9 cellular contexts compared by ENCODE assay signal in the genomic region with DNA sequence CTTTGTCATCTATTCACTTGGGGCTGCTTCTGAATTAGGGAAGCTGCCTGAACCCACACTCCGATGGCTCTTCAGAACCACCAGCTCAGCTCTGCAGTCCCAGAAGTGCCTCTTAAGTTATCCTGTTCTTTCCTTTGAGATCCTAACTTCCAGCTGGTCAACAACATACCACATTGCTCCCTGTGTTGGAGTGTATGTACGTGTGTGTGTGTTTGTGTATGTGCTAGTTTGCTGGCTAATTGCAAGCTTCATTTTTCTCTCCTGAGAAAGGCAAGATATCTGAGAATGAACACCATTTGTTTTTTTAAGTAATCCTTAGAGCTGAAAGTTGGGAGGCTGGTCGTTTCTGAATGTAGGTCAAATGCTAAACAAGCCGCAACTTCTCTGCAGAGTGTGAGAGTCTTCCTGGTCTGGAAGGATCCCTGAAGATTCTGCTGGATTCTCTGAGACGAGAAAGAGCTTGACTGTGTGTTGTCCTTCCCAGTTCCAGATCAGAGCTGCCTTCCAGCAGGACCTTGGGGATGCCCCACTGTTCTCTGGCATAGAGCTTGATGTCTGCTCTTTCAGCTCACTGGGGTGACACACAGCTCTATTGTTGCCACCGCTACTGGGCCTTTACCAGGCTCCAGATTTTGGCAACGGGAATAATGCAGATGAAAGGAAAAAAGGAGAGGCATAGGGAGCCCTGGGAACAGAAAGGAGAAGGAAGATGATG. TPM values are rescaled to one million over a fixed set of nuclear protein-coding genes. Genes with fewer than 3 reads are reported as not detected.
DNase-seq lines count a peak whose midpoint lies in the region; TF ChIP-seq lines count a peak whose summit lies in the region.
"Had no signal": no experiment of that assay in that cellular context is flagged by ENCODE, and none has a peak within 500 bp of the region (broad histone marks: within the 10 kb centered on the region; RNA-seq: fewer than 3 reads in every experiment).

No MANE protein-coding gene starts in this region.

- H4K20me1 ChIP-seq in PC-9 (ENCODE audit: insufficient read depth) = no peaks in the 10 kb centered on the region

- no peaks in the 10 kb centered on the region for H3K9me3 Mint-ChIP-seq in CD4-positive, alpha-beta memory T cell
- no peaks in the 10 kb centered on the region for H3K9me3 Mint-ChIP-seq in progenitor cell of endocrine pancreas (ENCODE audit: low read depth)

- intact Hi-C loops in CD4-positive, alpha-beta memory T cell (cut with micrococcal nuclease) = loop anchor here (5.0 kb wide), 1 partner anchor 65 kb away; no protein-coding TSS in a partner anchor
- intact Hi-C loops in PC-9 (cut with micrococcal nuclease; ENCODE audit: unreplicated experiment) = loop anchor here (2.0 kb wide), 1 partner anchor 16 kb away; no protein-coding TSS in a partner anchor

- H3K4me1 ChIP-seq in CD4-positive, alpha-beta memory T cell (ENCODE audit: insufficient read depth, low read length) = peaks cover 39% of the 10 kb centered on the region
- H3K4me1 ChIP-seq in PC-9 (replicated peaks; ENCODE audit: insufficient read depth) = peaks cover 63% of the 10 kb centered on the region

- BruUV-seq in PC-9 (replicated peaks; lab: Mats Ljungman, UMichigan) = no TSS peak

- H3K9me2 ChIP-seq in PC-9 (ENCODE audit: insufficient read depth) = no peaks in the 10 kb centered on the region

- H3K27me3 Mint-ChIP-seq in CD4-positive, alpha-beta memory T cell = no peaks in the 10 kb centered on the region
- H3K27me3 Mint-ChIP-seq in progenitor cell of endocrine pancreas = peaks cover 27% of the 10 kb centered on the region

- no peak overlapping the region for H3K4me3 ChIP-seq in CD4-positive, alpha-beta memory T cell (ENCODE audit: low read length in 2 of 2)
- H3K4me3 ChIP-seq in PC-9 = peak overlapping the region; percentile 70; the same call in 1 of the 2 replicates

- H3K79me2 ChIP-seq in PC-9 (ENCODE audit: low read depth) = peaks cover 7% of the 10 kb centered on the region; the same call in 1 of the 2 replicates

- H3K27me3 ChIP-seq in CD4-positive, alpha-beta memory T cell (ENCODE audit: insufficient read depth, low read length) = no peaks in the 10 kb centered on the region
- H3K27me3 ChIP-seq in PC-9 (ENCODE audit: insufficient read depth, low read depth) = no peaks in the 10 kb centered on the region

- TF ChIP-seq CTCF in PC-9 (conservative IDR thresholded peaks at IDR 0.05) = no peak
- no peak for TF ChIP-seq CTCF in progenitor cell of endocrine pancreas (IDR thresholded peaks at IDR 0.05; ENCODE audit: unreplicated experiment)

- H3K9me3 ChIP-seq in CD4-positive, alpha-beta memory T cell (ENCODE audit: control insufficient read depth in 1 of 2, low read length in 2 of 2) = no peaks in the 10 kb centered on the region
- H3K9me3 ChIP-seq in PC-9 (ENCODE audit: insufficient read depth, low read depth) = no peaks in the 10 kb centered on the region

- H3K27ac ChIP-seq in CD4-positive, alpha-beta memory T cell (ENCODE audit: low read depth, low read length) = peak overlapping the region; percentile 93
- H3K27ac ChIP-seq in PC-9 = peak overlapping the region; percentile 97

- H2AFZ ChIP-seq in PC-9 = no peak overlapping the region

- H3K36me3 ChIP-seq in CD4-positive, alpha-beta memory T cell (ENCODE audit: insufficient read depth, low read length) = no peaks in the 10 kb centered on the region
- no peaks in the 10 kb centered on the region for H3K36me3 ChIP-seq in PC-9 (ENCODE audit: low read depth)

- H3K4me2 ChIP-seq in PC-9 = peak overlapping the region; percentile 95

- POLR2A ChIA-PET in CD4-positive, alpha-beta memory T cell (lab: Charles Lee; ENCODE audit: partially characterized antibody) = interaction anchor here (1.2 to 5.4 kb wide), 6 partner anchors 61 to 109 kb away, joined by 3 to 52 read pairs (median 8); a partner anchor contains a TSS
- POLR2A ChIA-PET in PC-9 (lab: Charles Lee; ENCODE audit: unreplicated experiment) = interaction anchor here (0.5 to 5.4 kb wide), 15 partner anchors 18 to 212 kb away, joined by 3 to 37 read pairs (median 4); a partner anchor contains a TSS

- H3K4me3 Mint-ChIP-seq in CD4-positive, alpha-beta memory T cell = peak overlapping the region in 7 of 8 donors; percentile 70 to 93 (median 85)
- H3K4me3 Mint-ChIP-seq in progenitor cell of endocrine pancreas (ENCODE audit: low read depth) = peak overlapping the region; percentile 48

- peaks cover 51% of the 10 kb centered on the region for H3F3A ChIP-seq in PC-9 (ENCODE audit: insufficient read depth, low read depth)

- peak overlapping the region; percentile 92 to 99 (median 99) for H3K27ac Mint-ChIP-seq in CD4-positive, alpha-beta memory T cell
- H3K27ac Mint-ChIP-seq in progenitor cell of endocrine pancreas = peak overlapping the region; percentile 21

- CTCF ChIA-PET in CD4-positive, alpha-beta memory T cell (lab: Charles Lee; ENCODE audit: partially characterized antibody) = interaction anchor here (1.0 to 8.8 kb wide), 6 partner anchors 59 to 153 kb away, joined by 3 to 213 read pairs (median 4); a partner anchor contains a TSS
- CTCF ChIA-PET in PC-9 (lab: Charles Lee) = interaction anchor here (0.6 to 3.1 kb wide), 6 partner anchors 22 to 106 kb away, joined by 3 to 13 read pairs (median 6); a partner anchor contains a TSS

- H3K36me3 Mint-ChIP-seq in CD4-positive, alpha-beta memory T cell = peaks cover 0 to 1% of the 10 kb centered on the region in 2 donors
- no peaks in the 10 kb centered on the region for H3K36me3 Mint-ChIP-seq in progenitor cell of endocrine pancreas (ENCODE audit: insufficient read depth)

- DNase-seq in CD4-positive, alpha-beta memory T cell = no peak
- DNase-seq in PC-9 (peak in 1 of 2 experiments; percentile 21), fibroblast of gingiva (ENCODE audit: low read depth) (peak; percentile 73), progenitor cell of endocrine pancreas (ENCODE audit: low spot score, unreplicated experiment) (no peak), NCI-H2171 treated with DMSO at 0.1 percent for 48 hours (lab: John Stamatoyannopoulos, UW) (no peak), NCI-H1105 (lab: John Stamatoyannopoulos, UW) (no peak), NCI-H1105 treated with DMSO at 0.1 percent for 48 hours (lab: John Stamatoyannopoulos, UW) (no peak), NCI-H748 (lab: John Stamatoyannopoulos, UW; ENCODE audit: unreplicated experiment) (no peak)
- DNase-seq: NCI-H2029 treated with DMSO at 0.1 percent for 48 hours had no signal

- H3K4me1 Mint-ChIP-seq in CD4-positive, alpha-beta memory T cell = peaks cover 38 to 58% (median 44%) of the 10 kb centered on the region in 4 donors
- peaks cover 26% of the 10 kb centered on the region for H3K4me1 Mint-ChIP-seq in progenitor cell of endocrine pancreas (ENCODE audit: low read depth)

RNA-seq across cellular contexts. Expression of a gene that starts 0.8 kb away (rescaled TPM):
- total RNA-seq in CD4-positive, alpha-beta memory T cell = not detected
- under 1 TPM in 1 of 2 donors, not detected in 1; 0.07 TPM for polyA plus RNA-seq in CD4-positive, alpha-beta memory T cell
- total RNA-seq in PC-9 (2021) (0.41 TPM in 1 of 2 replicates, not detected in the other), progenitor cell of endocrine pancreas (0.46 and 0.80 TPM in 2 replicates)

RNA-seq across cellular contexts. Expression of a gene that starts 58.5 kb away (rescaled TPM):
- total RNA-seq in CD4-positive, alpha-beta memory T cell = 1 to 10 TPM; 3.9 to 4.0 TPM
- polyA plus RNA-seq in CD4-positive, alpha-beta memory T cell = 1 to 10 TPM; 2.6 TPM
- total RNA-seq in PC-9 (2021) = 7.3 and 7.5 TPM in 2 replicates
- 18.7 and 19.7 TPM in 2 replicates for total RNA-seq in progenitor cell of endocrine pancreas
